Comparison of ENCODE assay signal across 8 cellular contexts in genomic region chr15:75737713-75738646, GRCh38. TPM values are rescaled to one million over a fixed set of nuclear protein-coding genes. Genes with fewer than 3 reads are reported as not detected.
A peak's percentile ranks its signal among the peaks of the same experiment; 100 is the strongest.
DNase-seq lines count a peak whose midpoint lies in the region; ATAC-seq and TF ChIP-seq lines count a peak whose summit lies in the region.
"Not testable (repeated sequence)": the region's sequence is repeated elsewhere in the genome, so short reads cannot be mapped to it uniquely, and the experiment has no call there.

No MANE protein-coding gene starts in this region.

- not testable (repeated sequence) for DNase-seq in activated CD4-positive, alpha-beta T cell treated with anti-CD3 and anti-CD28 coated beads for 36 hours; chondrocyte (ENCODE audit: low spot score); hepatocyte (ENCODE audit: low spot score); nephron progenitor cell; testis

- not testable (repeated sequence) for H3K36me3 Mint-ChIP-seq in IgD-negative memory B cell; activated CD4-positive, alpha-beta T cell treated with anti-CD3 and anti-CD28 coated beads for 36 hours (ENCODE audit: low read depth); chondrocyte (ENCODE audit: low read depth); nephron progenitor cell (ENCODE audit: low read depth)

- peak overlapping the region; percentile 99 for H3K4me2 ChIP-seq in hepatocyte

- H3K9me2 ChIP-seq in hepatocyte (replicated peaks; ENCODE audit: insufficient read depth) = not testable (repeated sequence)

- H3K9me3 Mint-ChIP-seq in IgD-negative memory B cell; activated CD4-positive, alpha-beta T cell treated with anti-CD3 and anti-CD28 coated beads for 36 hours (ENCODE audit: low read depth); chondrocyte (ENCODE audit: low read depth): not testable (repeated sequence)
- peaks cover 12% of the 10 kb centered on the region for H3K9me3 Mint-ChIP-seq in nephron progenitor cell

- H3K27me3 Mint-ChIP-seq in IgD-negative memory B cell; activated CD4-positive, alpha-beta T cell treated with anti-CD3 and anti-CD28 coated beads for 36 hours; chondrocyte (ENCODE audit: low read depth): not testable (repeated sequence)
- peaks cover 36% of the 10 kb centered on the region for H3K27me3 Mint-ChIP-seq in nephron progenitor cell (ENCODE audit: low read depth, poor library complexity)

- H3K36me3 ChIP-seq in ES-I3 (ENCODE audit: insufficient read depth, low read length); hepatocyte (replicated peaks; ENCODE audit: insufficient read depth, low read depth); testis (ENCODE audit: low read depth, missing control alignments): not testable (repeated sequence)

- H3K79me2 ChIP-seq in hepatocyte = not testable (repeated sequence)

- not testable (repeated sequence) for H4K20me1 ChIP-seq in hepatocyte (ENCODE audit: insufficient read depth, poor library complexity, severe bottlenecking)

- H3K27ac ChIP-seq in hepatocyte (peak overlapping the region; percentile 49), testis (peak overlapping the region; percentile 77 to 79)

- not testable (repeated sequence) for TF ChIP-seq CTCF in chondrocyte (IDR thresholded peaks at IDR 0.05); hepatocyte (IDR thresholded peaks at IDR 0.05; ENCODE audit: poor library complexity); nephron progenitor cell (IDR thresholded peaks at IDR 0.05); testis (IDR thresholded peaks at IDR 0.05)

- 8% methylated on average over 27 of the region's 49 CpGs for WGBS in hepatocyte (ENCODE audit: low lambda C conversion rate, missing lambda C conversion rate)
- WGBS in testis, 2 donors = 1 to 2% methylated on average over 10 to 49 of the region's 49 CpGs

- intact Hi-C loops in activated CD4-positive, alpha-beta T cell treated with anti-CD3 and anti-CD28 coated beads for 36 hours (cut with DNase I, micrococcal nuclease) = loop anchor here in 1 of 2 experiments (1.0 to 2.0 kb wide), 5 partner anchors 10 to 288 kb away; no protein-coding TSS in a partner anchor
- intact Hi-C loops in testis (cut with DNase I; ENCODE audit: low total_unique reads) = not testable (repeated sequence)

- peak overlapping the region; percentile 93 for H3K4me3 ChIP-seq in hepatocyte
- H3K4me3 ChIP-seq in testis = peak overlapping the region; percentile 69 to 89

- H3K4me3 Mint-ChIP-seq in IgD-negative memory B cell (peak overlapping the region; percentile 84 to 91 (median 89)), chondrocyte (ENCODE audit: unreplicated experiment) (peak overlapping the region; percentile 79), nephron progenitor cell (peak overlapping the region; percentile 98)
- peak overlapping the region; percentile 76 for H3K4me3 Mint-ChIP-seq in activated CD4-positive, alpha-beta T cell treated with anti-CD3 and anti-CD28 coated beads for 36 hours

- not testable (repeated sequence) for H3K4me1 ChIP-seq in ES-I3 (ENCODE audit: insufficient read depth, low read length); hepatocyte (ENCODE audit: insufficient read depth)
- peaks cover 36% of the 10 kb centered on the region for H3K4me1 ChIP-seq in testis

- H3K27me3 ChIP-seq in hepatocyte, testis: not testable (repeated sequence)

- peaks cover 6 to 19% (median 12%) of the 10 kb centered on the region in 3 donors for H3K4me1 Mint-ChIP-seq in IgD-negative memory B cell
- H3K4me1 Mint-ChIP-seq in activated CD4-positive, alpha-beta T cell treated with anti-CD3 and anti-CD28 coated beads for 36 hours; chondrocyte (ENCODE audit: low read depth): not testable (repeated sequence)
- peaks cover 50% of the 10 kb centered on the region for H3K4me1 Mint-ChIP-seq in nephron progenitor cell

- peak overlapping the region; percentile 96 for H2AFZ ChIP-seq in hepatocyte

- CTCF ChIA-PET in activated CD4-positive, alpha-beta T cell treated with anti-CD3 and anti-CD28 coated beads for 36 hours (lab: Charles Lee) = interaction anchor here (0.6 to 1.3 kb wide), 2 partner anchors 64 to 580 kb away, joined by 3 to 5 read pairs; no protein-coding TSS in a partner anchor

- not testable (repeated sequence) for TF ChIP-seq POLR2A in testis (IDR thresholded peaks at IDR 0.05)

- H3K9ac ChIP-seq in ES-I3 (ENCODE audit: low read depth, low read length) = peak overlapping the region; percentile 78; the same call in 1 of the 2 replicates

- H3K27ac Mint-ChIP-seq in IgD-negative memory B cell = peak overlapping the region; percentile 71 to 94 (median 88)
- H3K27ac Mint-ChIP-seq in activated CD4-positive, alpha-beta T cell treated with anti-CD3 and anti-CD28 coated beads for 36 hours = peak overlapping the region; percentile 53
- not testable (repeated sequence) for H3K27ac Mint-ChIP-seq in chondrocyte (ENCODE audit: unreplicated experiment); nephron progenitor cell

- peak; percentile 48 for ATAC-seq in GM21717 (IDR thresholded peaks at IDR 0.05; ENCODE audit: unreplicated experiment)
- not testable (repeated sequence) for ATAC-seq in activated CD4-positive, alpha-beta T cell treated with anti-CD3 and anti-CD28 coated beads for 36 hours

- POLR2A ChIA-PET in activated CD4-positive, alpha-beta T cell treated with anti-CD3 and anti-CD28 coated beads for 36 hours (lab: Charles Lee) = interaction anchor here (1.4 kb wide), 1 partner anchor 286 kb away, joined by 5 read pairs; the partner anchor contains the start of gene SIN3A

- not testable (repeated sequence) for H3K9me3 ChIP-seq in ES-I3 (ENCODE audit: control insufficient read depth, insufficient read depth, low read length); hepatocyte (ENCODE audit: low read depth); testis

RNA-seq across cellular contexts. Expression of gene CSPG4, which starts 25.3 kb away (rescaled TPM):
- polyA plus RNA-seq in IgD-negative memory B cell = not detected
- total RNA-seq in activated CD4-positive, alpha-beta T cell treated with anti-CD3 and anti-CD28 coated beads for 36 hours = not detected
- 302 to 607 TPM (median 595 TPM) in 3 replicates for total RNA-seq in chondrocyte
- 3.2 and 6.4 TPM in 2 replicates for total RNA-seq in hepatocyte
- polyA plus RNA-seq in hepatocyte = 7.8 and 8.6 TPM in 2 replicates
- total RNA-seq in testis = 1 to 10 TPM; 5.2 to 6.5 TPM
- polyA plus RNA-seq in testis (ENCODE audit: insufficient read depth, low read depth, low replicate concordance) = 4.4 TPM

Comparison
In these comparisons a context has a peak if more than half of its experiments do, and no peak if none do; other contexts are left out.
1. RNA of gene CSPG4, which starts 25.3 kb away (total RNA-seq): 302 to 607 TPM in chondrocyte; 5.2 to 6.5 TPM in testis, 3.2 to 6.4 TPM in hepatocyte and not detected in activated CD4-positive, alpha-beta T cell treated with anti-CD3 and anti-CD28 coated beads for 36 hours; every median in the first group is over 10 times any median in the second.
2. Peak in every context shown above with its lines, with median percentiles within 50 percentile points of each other: H3K4me3 Mint-ChIP-seq.